In genomic region chr3:9079674-9080073, GRCh38 we compare ENCODE assay signal across 11 cellular contexts.
"Had no signal": no experiment of that assay in that cellular context is flagged by ENCODE, and none has a peak within 500 bp of the region (broad histone marks: within the 10 kb centered on the region; RNA-seq: fewer than 3 reads in every experiment).

No MANE protein-coding gene starts in this region.

- H3K9me3 ChIP-seq: gastrocnemius medialis, heart right ventricle, left lung, psoas muscle had no signal

- H3K27me3 ChIP-seq: gastrocnemius medialis, heart right ventricle, left lung had no signal

- H3K4me1 ChIP-seq: gastrocnemius medialis, heart right ventricle, left lung, psoas muscle had no signal

- H3K36me3 ChIP-seq: gastrocnemius medialis, heart right ventricle, left lung had no signal

- DNase-seq: activated CD4-positive, alpha-beta T cell treated with anti-CD3 and anti-CD28 coated beads for 48 hours; amniotic stem cell; gastrocnemius medialis; heart right ventricle; left lung; mesenchymal stem cell; nephron progenitor cell; psoas muscle; stimulated activated CD4-positive, alpha-beta T cell treated with anti-CD3 and anti-CD28 coated beads, Interleukin-12 subunit alpha, Interleukin-12 subunit beta, amount 100 ng/mL, for 4 hours; stimulated activated CD4-positive, alpha-beta T cell treated with anti-CD3 and anti-CD28 coated beads, Interleukin-4, amount 100 ng/mL, for 24 hours had no signal

- H3K27ac ChIP-seq: gastrocnemius medialis, heart right ventricle, left lung, psoas muscle had no signal

- FAIRE-seq: islet of Langerhans had no signal

- H3K4me3 ChIP-seq: gastrocnemius medialis, heart right ventricle, left lung, psoas muscle had no signal
